In genomic region chr2:65377556-65378307, GRCh38 we compare ENCODE assay signal across 1 cellular context.
TF ChIP-seq lines count a peak whose summit lies in the region.

No MANE protein-coding gene starts in this region.

TF ChIP-seq in GM12878, 131 proteins besides CTCF, POLR2A, EP300 and RAD21 (continued from another document):
- TF ChIP-seq CUX1 (IDR thresholded peaks at IDR 0.05; ENCODE audit: insufficient replicate concordance, low read depth, low read length) (no peak), HSF1 (IDR thresholded peaks at IDR 0.05; ENCODE audit: low read depth, low read length) (no peak), EED (IDR thresholded peaks at IDR 0.05; ENCODE audit: low read depth) (peak; percentile 67), YBX1 (IDR thresholded peaks at IDR 0.05) (no peak), BHLHE40 (IDR thresholded peaks at IDR 0.05; ENCODE audit: borderline replicate concordance in 1 of 2, low read depth in 2 of 2, low read length in 1 of 2) (no peak), IKZF2 (IDR thresholded peaks at IDR 0.05) (peak in 1 of 2 experiments; percentile 18; a peak in 1 of 4 replicates), IKZF1 (conservative IDR thresholded peaks at IDR 0.05) (no peak; the same call in 1 of the 2 replicates), TCF12 (IDR thresholded peaks at IDR 0.05; ENCODE audit: low read depth, low read length) (no peak), DPF2 (IDR thresholded peaks at IDR 0.05) (no peak), PAX8 (IDR thresholded peaks at IDR 0.05) (no peak)
